Comparison of ENCODE assay signal across 32 cellular contexts in the genomic region with DNA sequence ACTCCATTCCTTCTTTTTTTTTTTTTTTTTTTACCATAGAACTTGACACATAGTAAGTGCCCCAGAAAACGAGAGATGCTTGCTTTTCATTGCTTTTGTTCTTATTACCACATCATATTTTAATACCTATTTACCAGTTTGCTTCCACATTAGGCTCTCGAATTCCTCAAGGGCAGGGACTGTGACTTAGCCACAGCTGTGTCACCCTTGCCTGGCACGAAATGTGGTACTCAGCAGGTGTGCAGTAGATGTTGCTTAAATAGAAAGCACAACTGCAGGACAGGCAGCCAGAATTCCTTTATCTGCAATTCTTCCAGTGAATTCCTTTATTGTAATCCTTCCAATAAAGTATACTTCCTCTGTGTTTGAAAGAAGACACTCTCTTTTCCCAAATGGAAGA.
"Had no signal": no experiment of that assay in that cellular context is flagged by ENCODE, and none has a peak within 500 bp of the region (broad histone marks: within the 10 kb centered on the region; RNA-seq: fewer than 3 reads in every experiment).

No MANE protein-coding gene starts in this region.

- H3K9ac ChIP-seq: SK-N-SH had no signal

- H3K4me3 ChIP-seq: ascending aorta, cardiac muscle cell, Peyer's patch, SJSA1 had no signal

- H3K9me3 ChIP-seq: ascending aorta, Peyer's patch, SJSA1, SK-N-SH had no signal

- H3K4me1 Mint-ChIP-seq: activated CD4-positive, alpha-beta T cell treated with anti-CD3 and anti-CD28 coated beads for 36 hours; activated CD4-positive, alpha-beta T cell treated with anti-CD3 and anti-CD28 coated beads, Interleukin-2, amount 10 ng/mL, durations not matched to agents 7 days and 5 days; activated naive CD4-positive, alpha-beta T cell treated with anti-CD3 and anti-CD28 coated beads, Interleukin-2, amount 50 U/mL, for 24 hours; activated naive CD8-positive, alpha-beta T cell treated with anti-CD3 and anti-CD28 coated beads, Interleukin-2, amount 10 ng/mL, durations not matched to agents 7 days and 5 days; WTC11 had no signal

- H3K27me3 ChIP-seq: ascending aorta, cardiac muscle cell, Peyer's patch had no signal

- H3K27ac ChIP-seq: ascending aorta, cardiac muscle cell, Peyer's patch, SJSA1 had no signal

- H3K36me3 ChIP-seq: ascending aorta, cardiac muscle cell, Peyer's patch, SJSA1 had no signal

- H3K9me3 Mint-ChIP-seq: activated naive CD4-positive, alpha-beta T cell treated with anti-CD3 and anti-CD28 coated beads, Interleukin-2, amount 50 U/mL, for 24 hours; activated T-cell treated with anti-CD3 and anti-CD28 coated beads, Interleukin-2, amount 50 U/mL, for 24 hours; T-helper 1 cell treated with Interleukin-12 subunit alpha and Interleukin-12 subunit beta and Interleukin-4 antibody, amounts not matched to agents 30 μg/mL and 1 μg/mL, for 36 hours; T-helper 2 cell treated with Interferon-gamma antibody and Interleukin-4, amounts not matched to agents 5 μg/mL and 100 μg/mL, for 36 hours had no signal

- DNase-seq: activated CD4-positive, alpha-beta T cell treated with anti-CD3 and anti-CD28 coated beads for 36 hours; activated CD4-positive, alpha-beta T cell treated with anti-CD3 and anti-CD28 coated beads, Interleukin-2, amount 10 ng/mL, durations not matched to agents 7 days and 5 days; activated CD4-positive, alpha-beta T cell treated with anti-CD3 and anti-CD28 coated beads, Interleukin-2, amount 50 U/mL, for 48 hours; activated CD8-positive, alpha-beta T cell treated with anti-CD3 and anti-CD28 coated beads, Interleukin-2, amount 10 ng/mL, durations not matched to agents 7 days and 5 days; activated gamma-delta T cell; activated naive CD4-positive, alpha-beta T cell treated with Interleukin-2 at 50 U/mL for 16 hours; activated naive CD8-positive, alpha-beta T cell treated with anti-CD3 and anti-CD28 coated beads, Interleukin-2, amount 10 ng/mL, durations not matched to agents 7 days and 5 days; activated T-cell treated with anti-CD3 and anti-CD28 coated beads, Interleukin-2, amount 50 U/mL, for 24 hours; NCI-H1092 treated with DMSO at 0.1 percent for 48 hours; NCI-H1417; NCI-H146; NCI-H187; NCI-H2029 treated with DMSO at 0.1 percent for 48 hours; NCI-H2107; NCI-H2171; NCI-H446; NCI-H510A treated with DMSO at 0.1 percent for 48 hours; NCI-H526 treated with DMSO at 0.1 percent for 48 hours; NCI-H82; PC-3; Peyer's patch; RPMI8226; SHP77 treated with DMSO at 0.1 percent for 48 hours; SK-N-SH had no signal

- H3K4me1 ChIP-seq: ascending aorta, Peyer's patch, SJSA1 had no signal

- H3K4me2 ChIP-seq: SK-N-SH had no signal

- H3K27ac Mint-ChIP-seq: activated CD4-positive, alpha-beta T cell treated with anti-CD3 and anti-CD28 coated beads for 36 hours; activated CD4-positive, alpha-beta T cell treated with anti-CD3 and anti-CD28 coated beads, Interleukin-2, amount 10 ng/mL, durations not matched to agents 7 days and 5 days; activated CD8-positive, alpha-beta T cell treated with anti-CD3 and anti-CD28 coated beads, Interleukin-2, amount 10 ng/mL, durations not matched to agents 7 days and 5 days; activated naive CD4-positive, alpha-beta T cell treated with anti-CD3 and anti-CD28 coated beads, Interleukin-2, amount 50 U/mL, for 24 hours; activated naive CD8-positive, alpha-beta T cell treated with anti-CD3 and anti-CD28 coated beads, Interleukin-2, amount 10 ng/mL, durations not matched to agents 7 days and 5 days; activated T-cell treated with anti-CD3 and anti-CD28 coated beads, Interleukin-2, amount 50 U/mL, for 24 hours; activated T-helper 2 cell treated with anti-CD3 and anti-CD28 coated beads, Interferon-gamma antibody, Interleukin-2, Interleukin-4, amounts not matched to agents 10 μg/mL and 5 μg/mL and 100 μg/mL, durations not matched to agents 14 hours and 24 hours and 36 hours; T-helper 1 cell treated with Interleukin-12 subunit alpha and Interleukin-12 subunit beta and Interleukin-4 antibody, amounts not matched to agents 30 μg/mL and 1 μg/mL, for 36 hours; T-helper 2 cell treated with Interferon-gamma antibody and Interleukin-4, amounts not matched to agents 5 μg/mL and 100 μg/mL, for 36 hours; WTC11 had no signal

- H3K36me3 Mint-ChIP-seq: activated naive CD4-positive, alpha-beta T cell treated with anti-CD3 and anti-CD28 coated beads, Interleukin-2, amount 50 U/mL, for 24 hours; activated naive CD8-positive, alpha-beta T cell treated with anti-CD3 and anti-CD28 coated beads, Interleukin-2, amount 10 ng/mL, durations not matched to agents 7 days and 5 days; WTC11 had no signal

- H3K4me3 Mint-ChIP-seq: activated CD4-positive, alpha-beta T cell treated with anti-CD3 and anti-CD28 coated beads for 36 hours; activated CD4-positive, alpha-beta T cell treated with anti-CD3 and anti-CD28 coated beads, Interleukin-2, amount 10 ng/mL, durations not matched to agents 7 days and 5 days; activated CD8-positive, alpha-beta T cell treated with anti-CD3 and anti-CD28 coated beads, Interleukin-2, amount 10 ng/mL, durations not matched to agents 7 days and 5 days; activated naive CD4-positive, alpha-beta T cell treated with anti-CD3 and anti-CD28 coated beads, Interleukin-2, amount 50 U/mL, for 24 hours; activated naive CD8-positive, alpha-beta T cell treated with anti-CD3 and anti-CD28 coated beads, Interleukin-2, amount 10 ng/mL, durations not matched to agents 7 days and 5 days; activated T-cell treated with anti-CD3 and anti-CD28 coated beads, Interleukin-2, amount 50 U/mL, for 24 hours; T-helper 1 cell treated with Interleukin-12 subunit alpha and Interleukin-12 subunit beta and Interleukin-4 antibody, amounts not matched to agents 30 μg/mL and 1 μg/mL, for 36 hours; T-helper 2 cell treated with Interferon-gamma antibody and Interleukin-4, amounts not matched to agents 5 μg/mL and 100 μg/mL, for 36 hours; WTC11 had no signal

- H3K27me3 Mint-ChIP-seq: activated CD4-positive, alpha-beta T cell treated with anti-CD3 and anti-CD28 coated beads for 36 hours; activated CD4-positive, alpha-beta T cell treated with anti-CD3 and anti-CD28 coated beads, Interleukin-2, amount 10 ng/mL, durations not matched to agents 7 days and 5 days; activated naive CD4-positive, alpha-beta T cell treated with anti-CD3 and anti-CD28 coated beads, Interleukin-2, amount 50 U/mL, for 24 hours; activated naive CD8-positive, alpha-beta T cell treated with anti-CD3 and anti-CD28 coated beads, Interleukin-2, amount 10 ng/mL, durations not matched to agents 7 days and 5 days; activated T-cell treated with anti-CD3 and anti-CD28 coated beads, Interleukin-2, amount 50 U/mL, for 24 hours had no signal
